8 cellular contexts compared by ENCODE assay signal in the genomic region with DNA sequence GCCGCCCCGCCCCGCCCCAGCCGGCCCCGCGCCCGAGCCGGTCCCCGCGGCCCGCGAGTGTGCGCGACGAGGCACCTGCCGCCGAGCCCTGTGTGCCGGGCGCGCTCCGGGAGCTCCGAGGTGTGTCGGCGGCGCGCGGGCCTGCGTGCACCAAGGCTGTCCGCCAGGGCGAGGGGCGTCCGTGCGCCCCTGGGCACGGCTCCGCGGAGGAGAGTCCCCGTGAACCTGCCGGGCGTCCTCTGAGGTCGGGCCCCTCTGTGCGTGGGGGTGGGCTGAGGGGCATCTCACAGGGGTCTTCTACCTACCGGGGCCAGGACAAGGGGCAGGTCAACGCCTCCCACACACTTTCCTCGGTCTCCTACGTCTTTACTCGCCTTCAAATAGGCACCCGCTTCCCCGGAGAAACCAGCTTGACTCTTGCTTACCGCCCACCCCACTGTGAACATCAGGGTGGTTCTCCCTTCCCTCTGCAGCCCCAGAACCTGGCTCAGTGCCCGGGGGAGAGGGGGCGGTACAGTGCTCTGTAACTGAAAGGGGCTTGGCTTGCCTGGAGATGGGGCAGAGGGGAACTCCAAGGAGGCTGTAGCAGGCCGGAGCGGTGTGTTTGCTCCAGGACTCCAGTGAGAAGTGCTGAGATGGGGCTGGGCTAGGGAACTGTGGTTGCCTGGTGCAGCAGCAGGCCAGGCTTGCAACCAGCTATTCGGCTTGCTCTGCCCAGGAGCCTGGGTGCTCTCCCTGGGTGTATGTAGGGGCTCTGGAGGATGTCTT. TPM values are rescaled to one million over a fixed set of nuclear protein-coding genes. Genes with fewer than 3 reads are reported as not detected.
DNase-seq lines count a peak whose midpoint lies in the region; ATAC-seq and TF ChIP-seq lines count a peak whose summit lies in the region.

TSS of gene SAMD10 (minus strand) at position 94 of the 768 bp plus-strand sequence. CDS start 175 bp downstream, outside the sequence.

- peak; percentile 10 for ATAC-seq in GM18519 (IDR thresholded peaks at IDR 0.05; ENCODE audit: low FRiP score, unreplicated experiment)
- peak; percentile 21 to 59 for ATAC-seq in activated naive CD4-positive, alpha-beta T cell treated with anti-CD3 and anti-CD28 coated beads, Interleukin-2, amount 50 U/mL, for 72 hours
- ATAC-seq in GM21367 (IDR thresholded peaks at IDR 0.05; ENCODE audit: unreplicated experiment) = no peak

- H3K4me1 ChIP-seq in hepatocyte (ENCODE audit: insufficient read depth) (peaks cover 31% of the 10 kb centered on the region), skeletal muscle satellite cell (ENCODE audit: control insufficient read depth, insufficient read depth, low read length) (peaks cover 35% of the 10 kb centered on the region)

- peak within 1 kb of the TSS; percentile 97 for H3K4me2 ChIP-seq in hepatocyte
- H3K4me2 ChIP-seq in skeletal muscle satellite cell (ENCODE audit: low read length) = peak within 1 kb of the TSS; percentile 84

- peak within 1 kb of the TSS; percentile 73 for H2AFZ ChIP-seq in hepatocyte

- H3K79me2 ChIP-seq in hepatocyte = peaks cover 27% of the 10 kb centered on the region

- H3K27me3 ChIP-seq in hepatocyte (no peaks in the 10 kb centered on the region), skeletal muscle satellite cell (ENCODE audit: control insufficient read depth, insufficient read depth, low read length) (no peaks in the 10 kb centered on the region)

- H3K9ac ChIP-seq in SK-N-MC (ENCODE audit: insufficient read length) (peak within 1 kb of the TSS; percentile 67), skeletal muscle satellite cell (ENCODE audit: low read depth, low read length) (peak within 1 kb of the TSS; percentile 92)

- peak; percentile 51 for DNase-seq in ACHN
- peak; percentile 91 for DNase-seq in KBM-7
- DNase-seq in SK-N-MC (ENCODE audit: low read depth, low spot score) = no peak
- peak in 1 of 2 donors; percentile 85 for DNase-seq in activated naive CD4-positive, alpha-beta T cell treated with anti-CD3 and anti-CD28 coated beads, Interleukin-2, amount 50 U/mL, for 72 hours (ENCODE audit: low spot score in 2 of 2)
- peak; percentile 80 for DNase-seq in hepatocyte (ENCODE audit: low spot score)

- H3K9me2 ChIP-seq in hepatocyte (replicated peaks; ENCODE audit: insufficient read depth) = no peaks in the 10 kb centered on the region

- H3K9me3 ChIP-seq in SK-N-MC (ENCODE audit: low read depth, low read length) = no peaks in the 10 kb centered on the region
- no peaks in the 10 kb centered on the region for H3K9me3 ChIP-seq in hepatocyte (ENCODE audit: low read depth)
- no peaks in the 10 kb centered on the region for H3K9me3 ChIP-seq in skeletal muscle satellite cell (replicated peaks; ENCODE audit: low read length)

- 8% methylated on average over 31 of the region's 54 CpGs for WGBS in hepatocyte (ENCODE audit: low lambda C conversion rate, missing lambda C conversion rate)

- TF ChIP-seq CTCF in hepatocyte (IDR thresholded peaks at IDR 0.05; ENCODE audit: poor library complexity) = no peak

- H3K36me3 ChIP-seq in SK-N-MC (ENCODE audit: insufficient read depth, low read length) (peaks cover 13% of the 10 kb centered on the region), hepatocyte (replicated peaks; ENCODE audit: insufficient read depth, low read depth) (no peaks in the 10 kb centered on the region), skeletal muscle satellite cell (ENCODE audit: insufficient read depth, low read length) (peaks cover 11% of the 10 kb centered on the region)

- peak within 1 kb of the TSS; percentile 97 for H3K4me3 ChIP-seq in SK-N-MC
- peak within 1 kb of the TSS; percentile 85 for H3K4me3 ChIP-seq in hepatocyte
- peak within 1 kb of the TSS; percentile 87 for H3K4me3 ChIP-seq in skeletal muscle satellite cell (ENCODE audit: low read length)

- H3K27ac ChIP-seq in SK-N-MC = peak within 1 kb of the TSS; percentile 65
- peak within 1 kb of the TSS; percentile 75 for H3K27ac ChIP-seq in hepatocyte

- H3K36me3 Mint-ChIP-seq in activated naive CD4-positive, alpha-beta T cell treated with anti-CD3 and anti-CD28 coated beads, Interleukin-2, amount 50 U/mL, for 72 hours = peaks cover 25 to 45% of the 10 kb centered on the region in 2 donors

- in situ Hi-C loops in ACHN (cut with HindIII; ENCODE audit: low pct_ligation_motif_present, low pct_unique_long_range_greater_than_20kb, low sequenced_read_pairs) (no loop called here), KBM-7 (cut with MboI; ENCODE audit: low pct_unique_long_range_greater_than_20kb, low sequenced_read_pairs) (no loop called here)

- H3K27ac Mint-ChIP-seq in activated naive CD4-positive, alpha-beta T cell treated with anti-CD3 and anti-CD28 coated beads, Interleukin-2, amount 50 U/mL, for 72 hours = peak within 1 kb of the TSS; percentile 93 to 99

- peaks cover 6% of the 10 kb centered on the region for H4K20me1 ChIP-seq in hepatocyte (ENCODE audit: insufficient read depth, poor library complexity, severe bottlenecking)

- H3K9me3 Mint-ChIP-seq in activated naive CD4-positive, alpha-beta T cell treated with anti-CD3 and anti-CD28 coated beads, Interleukin-2, amount 50 U/mL, for 72 hours = no peaks in the 10 kb centered on the region

RNA-seq across cellular contexts. Expression of gene SAMD10, which starts in this region (rescaled TPM):
- 10 to 100 TPM in 1 of 2 donors, 1 to 10 TPM in 1; 8.2 to 65.4 TPM for total RNA-seq in activated naive CD4-positive, alpha-beta T cell treated with anti-CD3 and anti-CD28 coated beads, Interleukin-2, amount 50 U/mL, for 72 hours
- 1.1 and 1.6 TPM in 2 replicates for total RNA-seq in hepatocyte
- polyA plus RNA-seq in hepatocyte = 11.0 and 11.7 TPM in 2 replicates
- total RNA-seq in skeletal muscle satellite cell (2012; rRNA removed) = 0.76 and 1.5 TPM in 2 replicates
